In genomic region chr10:72262019-72262404, GRCh38 we compare ENCODE assay signal across 1 cellular context.
TF ChIP-seq lines count a peak whose summit lies in the region.

No MANE protein-coding gene starts in this region.

TF ChIP-seq in K562, 482 proteins besides CTCF, POLR2A, EP300 and RAD21:
- TF ChIP-seq ZNF76 (CRISPR knock-in tag; IDR thresholded peaks at IDR 0.05; ENCODE audit: borderline replicate concordance) = 0 out of 2 replicates have a peak, but pooled peaks have one; percentile 37
- 0 out of 2 replicates have a peak, but pooled peaks have one; percentile 36 for TF ChIP-seq L3MBTL2 (IDR thresholded peaks at IDR 0.05)
- 0 out of 2 replicates have a peak, but pooled peaks have one; percentile 29 for TF ChIP-seq MGA (IDR thresholded peaks at IDR 0.05)
- peak in 1 of 2 experiments; percentile 85; a peak in 2 of 4 replicates for TF ChIP-seq MLLT1 (IDR thresholded peaks at IDR 0.05)
